8 cellular contexts compared by ENCODE assay signal in genomic region chr9:17526726-17527125, GRCh38. TPM values are rescaled to one million over a fixed set of nuclear protein-coding genes. Genes with fewer than 3 reads are reported as not detected.
"Had no signal": no experiment of that assay in that cellular context is flagged by ENCODE, and none has a peak within 500 bp of the region (broad histone marks: within the 10 kb centered on the region; RNA-seq: fewer than 3 reads in every experiment).

No MANE protein-coding gene starts in this region.

RNA-seq across cellular contexts. Expression of gene SH3GL2, which starts 52.1 kb away (rescaled TPM):
- total RNA-seq: activated B cell treated with CpG ODN at 0.5 μM for 24 hours; activated CD8-positive, alpha-beta T cell treated with anti-CD3 and anti-CD28 coated beads for 36 hours; activated T-cell treated with anti-CD3 and anti-CD28 coated beads, Interleukin-2, amount 50 U/mL, for 4 hours; activated T-helper 17 cell treated with anti-CD3 and anti-CD28 coated beads, Interleukin-2, amount 50 U/mL, for 72 hours; bronchial epithelial cell; esophagus mucosa; foreskin keratinocyte; gastrocnemius medialis had no signal
